Comparison of ENCODE assay signal across 1 cellular context in genomic region chr3:158679547-158680000, GRCh38.
TF ChIP-seq lines count a peak whose summit lies in the region.

No MANE protein-coding gene starts in this region.

TF ChIP-seq in K562, 482 proteins besides CTCF, POLR2A, EP300 and RAD21 (continued from another document and continues in another):
- TF ChIP-seq TFAP4 (CRISPR knock-in tag; IDR thresholded peaks at IDR 0.05; ENCODE audit: borderline replicate concordance) = no peak
- no peak for TF ChIP-seq HOXB6 (CRISPR knock-in tag; IDR thresholded peaks at IDR 0.05; ENCODE audit: borderline replicate concordance)
- TF ChIP-seq, protein P1, sequence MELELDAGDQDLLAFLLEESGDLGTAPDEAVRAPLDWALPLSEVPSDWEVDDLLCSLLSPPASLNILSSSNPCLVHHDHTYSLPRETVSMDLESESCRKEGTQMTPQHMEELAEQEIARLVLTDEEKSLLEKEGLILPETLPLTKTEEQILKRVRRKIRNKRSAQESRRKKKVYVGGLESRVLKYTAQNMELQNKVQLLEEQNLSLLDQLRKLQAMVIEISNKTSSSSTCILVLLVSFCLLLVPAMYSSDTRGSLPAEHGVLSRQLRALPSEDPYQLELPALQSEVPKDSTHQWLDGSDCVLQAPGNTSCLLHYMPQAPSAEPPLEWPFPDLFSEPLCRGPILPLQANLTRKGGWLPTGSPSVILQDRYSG (tag; conservative IDR thresholded peaks at IDR 0.05; ENCODE audit: low read depth) = no peak
- TF ChIP-seq YY1 (IDR thresholded peaks at IDR 0.05; ENCODE audit: borderline replicate concordance in 1 of 3, control insufficient read depth in 1 of 3, extremely low read depth in 1 of 3, insufficient read depth in 3 of 3, insufficient read length in 1 of 3, insufficient replicate concordance in 2 of 3, low read depth in 1 of 3, low read length in 2 of 3) = no peak
- TF ChIP-seq, protein P2, sequence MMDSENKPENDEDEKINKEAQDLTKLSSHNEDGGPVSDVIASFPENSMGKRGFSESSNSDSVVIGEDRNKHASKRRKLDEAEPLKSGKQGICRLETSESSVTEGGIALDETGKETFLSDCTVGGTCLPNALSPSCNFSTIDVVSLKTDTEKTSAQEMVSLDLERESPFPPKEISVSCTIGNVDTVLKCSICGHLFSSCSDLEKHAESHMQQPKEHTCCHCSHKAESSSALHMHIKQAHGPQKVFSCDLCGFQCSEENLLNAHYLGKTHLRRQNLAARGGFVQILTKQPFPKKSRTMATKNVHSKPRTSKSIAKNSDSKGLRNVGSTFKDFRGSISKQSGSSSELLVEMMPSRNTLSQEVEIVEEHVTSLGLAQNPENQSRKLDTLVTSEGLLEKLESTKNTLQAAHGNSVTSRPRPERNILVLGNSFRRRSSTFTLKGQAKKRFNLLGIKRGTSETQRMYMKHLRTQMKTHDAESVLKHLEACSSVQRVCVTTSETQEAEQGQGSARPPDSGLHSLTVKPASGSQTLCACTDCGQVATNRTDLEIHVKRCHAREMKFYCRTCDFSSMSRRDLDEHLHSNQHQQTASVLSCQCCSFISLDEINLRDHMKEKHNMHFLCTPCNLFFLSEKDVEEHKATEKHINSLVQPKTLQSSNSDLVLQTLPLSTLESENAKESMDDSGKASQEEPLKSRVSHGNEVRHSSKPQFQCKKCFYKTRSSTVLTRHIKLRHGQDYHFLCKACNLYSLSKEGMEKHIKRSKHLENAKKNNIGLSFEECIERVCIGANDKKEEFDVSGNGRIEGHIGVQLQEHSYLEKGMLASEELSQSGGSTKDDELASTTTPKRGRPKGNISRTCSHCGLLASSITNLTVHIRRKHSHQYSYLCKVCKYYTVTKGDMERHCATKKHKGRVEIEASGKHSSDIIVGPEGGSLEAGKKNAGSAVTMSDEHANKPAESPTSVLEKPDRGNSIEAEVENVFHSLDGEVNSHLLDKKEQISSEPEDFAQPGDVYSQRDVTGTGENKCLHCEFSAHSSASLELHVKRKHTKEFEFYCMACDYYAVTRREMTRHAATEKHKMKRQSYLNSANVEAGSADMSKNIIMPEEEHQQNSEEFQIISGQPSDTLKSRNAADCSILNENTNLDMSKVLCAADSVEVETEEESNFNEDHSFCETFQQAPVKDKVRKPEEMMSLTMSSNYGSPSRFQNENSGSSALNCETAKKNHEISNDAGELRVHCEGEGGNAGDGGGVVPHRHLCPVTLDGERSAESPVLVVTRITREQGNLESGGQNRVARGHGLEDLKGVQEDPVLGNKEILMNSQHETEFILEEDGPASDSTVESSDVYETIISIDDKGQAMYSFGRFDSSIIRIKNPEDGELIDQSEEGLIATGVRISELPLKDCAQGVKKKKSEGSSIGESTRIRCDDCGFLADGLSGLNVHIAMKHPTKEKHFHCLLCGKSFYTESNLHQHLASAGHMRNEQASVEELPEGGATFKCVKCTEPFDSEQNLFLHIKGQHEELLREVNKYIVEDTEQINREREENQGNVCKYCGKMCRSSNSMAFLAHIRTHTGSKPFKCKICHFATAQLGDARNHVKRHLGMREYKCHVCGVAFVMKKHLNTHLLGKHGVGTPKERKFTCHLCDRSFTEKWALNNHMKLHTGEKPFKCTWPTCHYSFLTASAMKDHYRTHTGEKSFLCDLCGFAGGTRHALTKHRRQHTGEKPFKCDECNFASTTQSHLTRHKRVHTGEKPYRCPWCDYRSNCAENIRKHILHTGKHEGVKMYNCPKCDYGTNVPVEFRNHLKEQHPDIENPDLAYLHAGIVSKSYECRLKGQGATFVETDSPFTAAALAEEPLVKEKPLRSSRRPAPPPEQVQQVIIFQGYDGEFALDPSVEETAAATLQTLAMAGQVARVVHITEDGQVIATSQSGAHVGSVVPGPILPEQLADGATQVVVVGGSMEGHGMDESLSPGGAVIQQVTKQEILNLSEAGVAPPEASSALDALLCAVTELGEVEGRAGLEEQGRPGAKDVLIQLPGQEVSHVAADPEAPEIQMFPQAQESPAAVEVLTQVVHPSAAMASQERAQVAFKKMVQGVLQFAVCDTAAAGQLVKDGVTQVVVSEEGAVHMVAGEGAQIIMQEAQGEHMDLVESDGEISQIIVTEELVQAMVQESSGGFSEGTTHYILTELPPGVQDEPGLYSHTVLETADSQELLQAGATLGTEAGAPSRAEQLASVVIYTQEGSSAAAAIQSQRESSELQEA (IDR thresholded peaks at IDR 0.05; ENCODE audit: low read depth) = no peak
- TF ChIP-seq ZNF253 (CRISPR knock-in tag; conservative IDR thresholded peaks at IDR 0.05) = no peak
- no peak for TF ChIP-seq ZNF140 (CRISPR knock-in tag; IDR thresholded peaks at IDR 0.05)
- peak; percentile 85 for TF ChIP-seq MAFK (IDR thresholded peaks at IDR 0.05; ENCODE audit: low read length)
- no peak for TF ChIP-seq ZNF165 (CRISPR knock-in tag; IDR thresholded peaks at IDR 0.05; ENCODE audit: borderline replicate concordance)
- TF ChIP-seq CREB3L1 (IDR thresholded peaks at IDR 0.05; ENCODE audit: borderline replicate concordance, low read depth) = peak; percentile 15; the same call in 1 of the 2 replicates
- TF ChIP-seq HSF4 (CRISPR knock-in tag; IDR thresholded peaks at IDR 0.05; ENCODE audit: borderline replicate concordance) = no peak
- no peak for TF ChIP-seq CBX1 (IDR thresholded peaks at IDR 0.05; ENCODE audit: low read depth)
- no peak for TF ChIP-seq ZSCAN32 (CRISPR knock-in tag; IDR thresholded peaks at IDR 0.05)
- peak; percentile 62 for TF ChIP-seq MEIS2 (IDR thresholded peaks at IDR 0.05; ENCODE audit: partially characterized antibody)
- no peak for TF ChIP-seq TGIF2 (CRISPR knock-in tag; IDR thresholded peaks at IDR 0.05)
- no peak for TF ChIP-seq ATF1 (CRISPR knock-in tag; IDR thresholded peaks at IDR 0.05)
- TF ChIP-seq ATF1 (tag; IDR thresholded peaks at IDR 0.05) = peak; percentile 60; the same call in 1 of the 2 replicates
- TF ChIP-seq SPI1 (IDR thresholded peaks at IDR 0.05; ENCODE audit: borderline replicate concordance, low read depth, low read length) = no peak
- TF ChIP-seq MCM3 (IDR thresholded peaks at IDR 0.05) = no peak
- no peak for TF ChIP-seq RREB1 (CRISPR knock-in tag; IDR thresholded peaks at IDR 0.05)
- TF ChIP-seq EZH2 (IDR thresholded peaks at IDR 0.05; ENCODE audit: borderline replicate concordance, low read depth, low read length) = no peak
- no peak for TF ChIP-seq PPARD (CRISPR knock-in tag; IDR thresholded peaks at IDR 0.05)
- peak; percentile 80; the same call in 1 of the 2 replicates for TF ChIP-seq JUN (IDR thresholded peaks at IDR 0.05; ENCODE audit: borderline replicate concordance, low read depth, low read length)
- TF ChIP-seq JUN (CRISPR knock-in tag; IDR thresholded peaks at IDR 0.05; ENCODE audit: borderline replicate concordance) = no peak
- TF ChIP-seq ZNF274 (IDR thresholded peaks at IDR 0.05; ENCODE audit: borderline replicate concordance, low read depth, low read length) = no peak
- TF ChIP-seq NRF1 (conservative IDR thresholded peaks at IDR 0.05 in 1 of 2, IDR thresholded peaks at IDR 0.05 in 1 of 2) = no peak
- TF ChIP-seq TSHZ1 (CRISPR knock-in tag; IDR thresholded peaks at IDR 0.05) = no peak
- TF ChIP-seq ATF3 (IDR thresholded peaks at IDR 0.05) = peak; percentile 93
- peak; percentile 42; the same call in 1 of the 2 replicates for TF ChIP-seq ATF3 (CRISPR knock-in tag; conservative IDR thresholded peaks at IDR 0.05)
- TF ChIP-seq MCM2 (IDR thresholded peaks at IDR 0.05; ENCODE audit: low read depth) = no peak
- TF ChIP-seq CBFA2T3 (IDR thresholded peaks at IDR 0.05) = peak; percentile 97
- TF ChIP-seq ZC3H11A (IDR thresholded peaks at IDR 0.05; ENCODE audit: low read depth, low read length) = no peak
- TF ChIP-seq XRCC4 (IDR thresholded peaks at IDR 0.05; ENCODE audit: extremely low read depth, insufficient read depth, insufficient read length) = no peak
- peak; percentile 93 for TF ChIP-seq BRD9 (IDR thresholded peaks at IDR 0.05; ENCODE audit: low read depth, partially characterized antibody)
- no peak for TF ChIP-seq ZNF184 (CRISPR knock-in tag; IDR thresholded peaks at IDR 0.05)
- no peak for TF ChIP-seq U2AF2 (optimal IDR thresholded peaks at IDR 0.05; ENCODE audit: low read depth, low read length)
- 0 out of 2 replicates have a peak, but pooled peaks have one; percentile 26 for TF ChIP-seq BACH1 (tag; IDR thresholded peaks at IDR 0.05)
- no peak for TF ChIP-seq ELF2 (CRISPR knock-in tag; IDR thresholded peaks at IDR 0.05)
